Comparison of ENCODE assay signal across 9 cellular contexts in the genomic region with DNA sequence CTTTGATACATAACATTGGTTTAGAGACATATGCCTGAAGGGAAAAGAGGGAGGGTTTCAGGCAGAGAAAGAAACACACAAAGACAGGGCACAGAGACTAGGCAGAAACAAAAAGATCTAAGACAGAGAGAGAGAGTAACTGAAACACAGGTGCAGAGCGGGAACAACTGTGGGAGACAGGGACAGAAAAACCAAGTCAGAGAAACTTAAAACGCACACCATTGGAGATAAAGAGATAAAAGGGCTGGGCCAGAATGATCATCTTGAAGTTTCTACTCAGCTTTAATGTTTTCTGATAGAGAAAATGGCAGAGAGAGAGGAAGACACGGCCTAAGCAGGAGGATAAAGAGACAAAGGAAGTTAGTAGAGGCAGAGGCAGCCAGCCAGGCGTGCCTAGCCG. TPM values are rescaled to one million over a fixed set of nuclear protein-coding genes. Genes with fewer than 3 reads are reported as not detected.
DNase-seq lines count a peak whose midpoint lies in the region; ATAC-seq and TF ChIP-seq lines count a peak whose summit lies in the region.
"Had no signal": no experiment of that assay in that cellular context is flagged by ENCODE, and none has a peak within 500 bp of the region (broad histone marks: within the 10 kb centered on the region; RNA-seq: fewer than 3 reads in every experiment).

No MANE protein-coding gene starts in this region.

- POLR2A ChIA-PET in activated CD8-positive, alpha-beta T cell treated with anti-CD3 and anti-CD28 coated beads, Interleukin-2, amount 10 ng/mL, durations not matched to agents 7 days and 5 days (lab: Charles Lee) = interaction anchor here (0.6 to 2.6 kb wide), 6 partner anchors 8 to 1927 kb away, joined by 3 to 11 read pairs (median 7); partner anchors contain the start of gene UNC5CL

- ATAC-seq in activated CD8-positive, alpha-beta T cell treated with anti-CD3 and anti-CD28 coated beads, Interleukin-2, amount 10 ng/mL, durations not matched to agents 7 days and 5 days = no peak
- no peak for ATAC-seq in thoracic aorta (ENCODE audit: insufficient number of reproducible peaks, low FRiP score, low read depth)

- WGBS in lower leg skin, 2 donors = 41 to 47% methylated on average over 5 of the region's 5 CpGs

- CTCF ChIA-PET in activated CD8-positive, alpha-beta T cell treated with anti-CD3 and anti-CD28 coated beads, Interleukin-2, amount 10 ng/mL, durations not matched to agents 7 days and 5 days (lab: Charles Lee) = interaction anchor here (0.7 to 10.3 kb wide), 25 partner anchors 9 to 477 kb away, joined by 3 to 130 read pairs (median 5); partner anchors contain the start of genes APOBEC2, TSPO2 and UNC5CL

- H3K27me3 ChIP-seq in thoracic aorta (replicated peaks; ENCODE audit: insufficient read depth) = no peaks in the 10 kb centered on the region

- H3K27ac Mint-ChIP-seq in activated T-cell treated with anti-CD3 and anti-CD28 coated beads, Interleukin-2, amount 50 U/mL, for 24 hours = peak overlapping the region; percentile 74
- peak overlapping the region; percentile 82 for H3K27ac Mint-ChIP-seq in activated CD8-positive, alpha-beta T cell treated with anti-CD3 and anti-CD28 coated beads, Interleukin-2, amount 10 ng/mL, durations not matched to agents 7 days and 5 days
- H3K27ac Mint-ChIP-seq in immature natural killer cell = peak overlapping the region; percentile 54 to 91 (median 84)

- peaks cover 0 to 17% of the 10 kb centered on the region in 2 donors for H3K4me1 ChIP-seq in thoracic aorta (ENCODE audit: control insufficient read depth in 1 of 2, low read depth in 2 of 2)

- peaks cover 20% of the 10 kb centered on the region for H3K4me1 Mint-ChIP-seq in activated T-cell treated with anti-CD3 and anti-CD28 coated beads, Interleukin-2, amount 50 U/mL, for 24 hours (ENCODE audit: low read depth)
- peaks cover 21% of the 10 kb centered on the region for H3K4me1 Mint-ChIP-seq in activated CD8-positive, alpha-beta T cell treated with anti-CD3 and anti-CD28 coated beads, Interleukin-2, amount 10 ng/mL, durations not matched to agents 7 days and 5 days (ENCODE audit: low read depth)
- H3K4me1 Mint-ChIP-seq in immature natural killer cell = peaks cover 22 to 25% of the 10 kb centered on the region in 2 donors

- no peak for DNase-seq in activated T-cell treated with anti-CD3 and anti-CD28 coated beads, Interleukin-2, amount 50 U/mL, for 24 hours
- no peak for DNase-seq in activated T-cell treated with anti-CD3 and anti-CD28 coated beads, Interleukin-2, amount 50 U/mL, for 48 hours
- no peak for DNase-seq in activated CD8-positive, alpha-beta T cell treated with anti-CD3 and anti-CD28 coated beads, Interleukin-2, amount 10 ng/mL, durations not matched to agents 7 days and 5 days
- DNase-seq in immature natural killer cell = no peak
- DNase-seq in thoracic aorta (ENCODE audit: low spot score) = no peak
- DNase-seq in cerebellar cortex (ENCODE audit: low spot score) = no peak
- no peak for DNase-seq in lower leg skin (ENCODE audit: low spot score in 2 of 2)
- DNase-seq in T-helper 9 cell = no peak
- DNase-seq: cortex of kidney had no signal

- peak overlapping the region; percentile 80 for H3K4me3 Mint-ChIP-seq in activated T-cell treated with anti-CD3 and anti-CD28 coated beads, Interleukin-2, amount 50 U/mL, for 24 hours
- H3K4me3 Mint-ChIP-seq in activated CD8-positive, alpha-beta T cell treated with anti-CD3 and anti-CD28 coated beads, Interleukin-2, amount 10 ng/mL, durations not matched to agents 7 days and 5 days = peak overlapping the region; percentile 81
- H3K4me3 Mint-ChIP-seq in immature natural killer cell = peak overlapping the region; percentile 71 to 87 (median 83)

- TF ChIP-seq CTCF in thoracic aorta (IDR thresholded peaks at IDR 0.05) = no peak
- TF ChIP-seq CTCF in lower leg skin (IDR thresholded peaks at IDR 0.05) = no peak

- H3K9me3 Mint-ChIP-seq in activated T-cell treated with anti-CD3 and anti-CD28 coated beads, Interleukin-2, amount 50 U/mL, for 24 hours = no peaks in the 10 kb centered on the region
- no peaks in the 10 kb centered on the region for H3K9me3 Mint-ChIP-seq in activated CD8-positive, alpha-beta T cell treated with anti-CD3 and anti-CD28 coated beads, Interleukin-2, amount 10 ng/mL, durations not matched to agents 7 days and 5 days (ENCODE audit: insufficient read depth)
- no peaks in the 10 kb centered on the region for H3K9me3 Mint-ChIP-seq in immature natural killer cell

- H3K36me3 Mint-ChIP-seq in activated T-cell treated with anti-CD3 and anti-CD28 coated beads, Interleukin-2, amount 50 U/mL, for 24 hours (ENCODE audit: low read depth) = no peaks in the 10 kb centered on the region
- H3K36me3 Mint-ChIP-seq in activated CD8-positive, alpha-beta T cell treated with anti-CD3 and anti-CD28 coated beads, Interleukin-2, amount 10 ng/mL, durations not matched to agents 7 days and 5 days (ENCODE audit: low read depth) = no peaks in the 10 kb centered on the region
- H3K36me3 Mint-ChIP-seq in immature natural killer cell = peaks cover 0 to 5% (median 0%) of the 10 kb centered on the region in 3 donors

- no peaks in the 10 kb centered on the region for H3K27me3 Mint-ChIP-seq in activated T-cell treated with anti-CD3 and anti-CD28 coated beads, Interleukin-2, amount 50 U/mL, for 24 hours
- no peaks in the 10 kb centered on the region for H3K27me3 Mint-ChIP-seq in activated CD8-positive, alpha-beta T cell treated with anti-CD3 and anti-CD28 coated beads, Interleukin-2, amount 10 ng/mL, durations not matched to agents 7 days and 5 days (ENCODE audit: low read depth)
- H3K27me3 Mint-ChIP-seq in immature natural killer cell (ENCODE audit: low read depth in 3 of 3) = peaks cover 0 to 6% (median 3%) of the 10 kb centered on the region in 3 donors

- no peaks in the 10 kb centered on the region for H3K36me3 ChIP-seq in thoracic aorta

- H3K4me3 ChIP-seq in thoracic aorta = peak overlapping the region; percentile 69
- no peak overlapping the region for H3K4me3 ChIP-seq in lower leg skin (ENCODE audit: low read depth, poor library complexity, severe bottlenecking)

- no peak overlapping the region for H3K27ac ChIP-seq in thoracic aorta

- H3K9me3 ChIP-seq in thoracic aorta = no peaks in the 10 kb centered on the region

- no peak for TF ChIP-seq POLR2A in lower leg skin (IDR thresholded peaks at IDR 0.05)

- intact Hi-C loops in lower leg skin (cut with DNase I; ENCODE audit: low total_unique reads) = no loop called here

RNA-seq across cellular contexts. Expression of gene UNC5CL, which starts 11.8 kb away (rescaled TPM):
- 1 to 10 TPM; 1.1 TPM for total RNA-seq in activated CD8-positive, alpha-beta T cell treated with anti-CD3 and anti-CD28 coated beads, Interleukin-2, amount 10 ng/mL, durations not matched to agents 7 days and 5 days
- under 1 TPM in 2 of 3 donors, not detected in 1; 0.19 to 0.45 TPM for polyA plus RNA-seq in immature natural killer cell
- total RNA-seq in thoracic aorta = 1 to 10 TPM; 2.2 to 7.9 TPM
- total RNA-seq in lower leg skin = 1 to 10 TPM in 3 of 4 donors, under 1 TPM in 1; 0.49 to 3.2 (median 1.7) TPM

RNA-seq across cellular contexts. Expression of gene TSPO2, which starts 15.0 kb away (rescaled TPM):
- total RNA-seq in activated CD8-positive, alpha-beta T cell treated with anti-CD3 and anti-CD28 coated beads, Interleukin-2, amount 10 ng/mL, durations not matched to agents 7 days and 5 days = not detected
- not detected for polyA plus RNA-seq in immature natural killer cell
- total RNA-seq in thoracic aorta (not detected), lower leg skin (not detected)

RNA-seq across cellular contexts. Expression of gene APOBEC2, which starts 25.8 kb away (rescaled TPM):
- total RNA-seq in activated CD8-positive, alpha-beta T cell treated with anti-CD3 and anti-CD28 coated beads, Interleukin-2, amount 10 ng/mL, durations not matched to agents 7 days and 5 days = not detected
- under 1 TPM in 1 of 3 donors, not detected in 2; 0.50 TPM for polyA plus RNA-seq in immature natural killer cell
- total RNA-seq in thoracic aorta = not detected
- not detected for total RNA-seq in lower leg skin

RNA-seq across cellular contexts. Expression of gene OARD1, which starts 44.9 kb away (rescaled TPM):
- total RNA-seq in activated CD8-positive, alpha-beta T cell treated with anti-CD3 and anti-CD28 coated beads, Interleukin-2, amount 10 ng/mL, durations not matched to agents 7 days and 5 days = 10 to 100 TPM; 30.2 to 31.9 TPM
- polyA plus RNA-seq in immature natural killer cell = 10 to 100 TPM; 32.3 to 41.9 (median 33.2) TPM
- 10 to 100 TPM in 1 of 2 donors, 1 to 10 TPM in 1; 3.1 to 15.0 TPM for total RNA-seq in thoracic aorta
- 10 to 100 TPM in 3 of 4 donors, 1 to 10 TPM in 1; 8.6 to 28.4 (median 18.4) TPM for total RNA-seq in lower leg skin

RNA-seq across cellular contexts. Expression of gene NFYA, which starts 45.5 kb away (rescaled TPM):
- total RNA-seq in activated CD8-positive, alpha-beta T cell treated with anti-CD3 and anti-CD28 coated beads, Interleukin-2, amount 10 ng/mL, durations not matched to agents 7 days and 5 days = 10 to 100 TPM; 32.3 to 32.5 TPM
- polyA plus RNA-seq in immature natural killer cell = 10 to 100 TPM; 12.4 to 21.7 (median 20.5) TPM
- 10 to 100 TPM in 1 of 2 donors, 1 to 10 TPM in 1; 9.2 to 20.6 TPM for total RNA-seq in thoracic aorta
- 10 to 100 TPM in 3 of 4 donors, 1 to 10 TPM in 1; 9.9 to 15.5 (median 14.4) TPM for total RNA-seq in lower leg skin
